7 cellular contexts compared by ENCODE assay signal in genomic region chr16:15526097-15526496, GRCh38.
"Had no signal": no experiment of that assay in that cellular context is flagged by ENCODE, and none has a peak within 500 bp of the region (broad histone marks: within the 10 kb centered on the region; RNA-seq: fewer than 3 reads in every experiment).

No MANE protein-coding gene starts in this region.

- H3K27ac ChIP-seq: HL-60, KMS-11 had no signal

- FAIRE-seq: HepG2, HTR-8/SVneo had no signal

- ATAC-seq: HepG2 had no signal

- H3K9ac ChIP-seq: KMS-11 had no signal

- H3K4me2 ChIP-seq: KMS-11 had no signal

- DNase-seq: IMR-90, KBM-7, KG1 had no signal
